In the genomic region with DNA sequence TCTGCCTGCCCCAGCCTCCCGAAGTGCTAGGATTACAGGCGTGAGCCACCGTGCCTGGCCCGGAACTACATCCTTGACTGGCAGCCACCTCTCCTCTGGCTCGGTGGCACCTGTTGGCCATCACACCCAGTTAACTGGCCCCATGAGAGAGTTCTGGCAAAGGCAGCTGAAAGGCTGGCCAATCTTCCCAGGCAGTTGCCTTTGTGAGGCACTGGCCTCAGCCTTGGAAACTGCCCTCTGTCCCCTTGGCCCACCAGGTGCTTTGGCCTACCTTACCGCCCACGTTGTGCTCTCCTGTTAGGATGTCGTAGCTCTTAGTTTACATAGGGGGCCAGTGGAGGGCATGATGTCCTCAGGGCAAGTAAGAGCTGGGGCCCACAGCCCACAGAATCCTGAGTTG, we compare ENCODE assay signal across 20 cellular contexts. TPM values are rescaled to one million over a fixed set of nuclear protein-coding genes. Genes with fewer than 3 reads are reported as not detected.
"Had no signal": no experiment of that assay in that cellular context is flagged by ENCODE, and none has a peak within 500 bp of the region (broad histone marks: within the 10 kb centered on the region; RNA-seq: fewer than 3 reads in every experiment).

No MANE protein-coding gene starts in this region.

- H3K9me3 Mint-ChIP-seq: activated CD4-positive, alpha-beta T cell treated with anti-CD3 and anti-CD28 coated beads, Interleukin-2, amount 10 ng/mL, durations not matched to agents 7 days and 5 days; activated naive CD4-positive, alpha-beta T cell treated with anti-CD3 and anti-CD28 coated beads, Interleukin-2, amount 50 U/mL, for 72 hours; activated T-cell treated with anti-CD3 and anti-CD28 coated beads, Interleukin-2, amount 50 U/mL, for 24 hours; dendritic cell treated with granulocyte-macrophage colony-stimulating factor and Interleukin-4, amounts not matched to agents 40 ng/mL and 50 ng/mL, for 4 days; naive thymus-derived CD4-positive, alpha-beta T cell had no signal

- H3K36me3 Mint-ChIP-seq: activated naive CD4-positive, alpha-beta T cell treated with anti-CD3 and anti-CD28 coated beads, Interleukin-2, amount 50 U/mL, for 72 hours; naive thymus-derived CD4-positive, alpha-beta T cell had no signal

- H3K4me3 Mint-ChIP-seq: activated CD4-positive, alpha-beta T cell treated with anti-CD3 and anti-CD28 coated beads, Interleukin-2, amount 10 ng/mL, durations not matched to agents 7 days and 5 days; activated CD8-positive, alpha-beta T cell treated with anti-CD3 and anti-CD28 coated beads, Interleukin-2, amount 10 ng/mL, durations not matched to agents 7 days and 5 days; activated T-cell treated with anti-CD3 and anti-CD28 coated beads, Interleukin-2, amount 50 U/mL, for 24 hours; dendritic cell treated with granulocyte-macrophage colony-stimulating factor and Interleukin-4, amounts not matched to agents 40 ng/mL and 50 ng/mL, for 4 days; naive thymus-derived CD4-positive, alpha-beta T cell had no signal

- H3K4me3 ChIP-seq: gastroesophageal sphincter, heart left ventricle, mucosa of descending colon, tibial nerve, vagina had no signal

- DNase-seq: activated CD4-positive, alpha-beta T cell treated with anti-CD3 and anti-CD28 coated beads, Interleukin-2, amount 10 ng/mL, durations not matched to agents 7 days and 5 days; activated CD8-positive, alpha-beta T cell treated with anti-CD3 and anti-CD28 coated beads, Interleukin-2, amount 10 ng/mL, durations not matched to agents 7 days and 5 days; activated T-cell treated with anti-CD3 and anti-CD28 coated beads, Interleukin-2, amount 50 U/mL, for 24 hours; effector CD8-positive, alpha-beta T cell; heart left ventricle; left ventricle myocardium superior; mucosa of descending colon; naive thymus-derived CD4-positive, alpha-beta T cell; stimulated activated CD4-positive, alpha-beta T cell treated with anti-CD3 and anti-CD28 coated beads, Interleukin-2, amount 100 ng/mL, for 24 hours; stimulated activated naive CD4-positive, alpha-beta T cell treated with Interleukin-2 at 50 U/mL for 16 hours; substantia nigra had no signal

- H3K27me3 Mint-ChIP-seq: activated T-cell treated with anti-CD3 and anti-CD28 coated beads, Interleukin-2, amount 50 U/mL, for 24 hours; dendritic cell treated with granulocyte-macrophage colony-stimulating factor and Interleukin-4, amounts not matched to agents 40 ng/mL and 50 ng/mL, for 4 days had no signal

- H3K36me3 ChIP-seq: gastroesophageal sphincter, heart left ventricle, neutrophil, tibial nerve, vagina had no signal

- ATAC-seq: activated CD8-positive, alpha-beta T cell treated with anti-CD3 and anti-CD28 coated beads, Interleukin-2, amount 10 ng/mL, durations not matched to agents 7 days and 5 days; activated naive CD4-positive, alpha-beta T cell treated with anti-CD3 and anti-CD28 coated beads, Interleukin-2, amount 50 U/mL, for 72 hours; esophagus mucosa; gastroesophageal sphincter; heart left ventricle; left ventricle myocardium superior; mucosa of descending colon; naive thymus-derived CD4-positive, alpha-beta T cell had no signal

- H3K27ac Mint-ChIP-seq: activated CD4-positive, alpha-beta T cell treated with anti-CD3 and anti-CD28 coated beads, Interleukin-2, amount 10 ng/mL, durations not matched to agents 7 days and 5 days; activated CD8-positive, alpha-beta T cell treated with anti-CD3 and anti-CD28 coated beads, Interleukin-2, amount 10 ng/mL, durations not matched to agents 7 days and 5 days; activated naive CD4-positive, alpha-beta T cell treated with anti-CD3 and anti-CD28 coated beads, Interleukin-2, amount 50 U/mL, for 72 hours; activated T-cell treated with anti-CD3 and anti-CD28 coated beads, Interleukin-2, amount 50 U/mL, for 24 hours; dendritic cell treated with granulocyte-macrophage colony-stimulating factor and Interleukin-4, amounts not matched to agents 40 ng/mL and 50 ng/mL, for 4 days; naive thymus-derived CD4-positive, alpha-beta T cell had no signal

- H3K27me3 ChIP-seq: neutrophil, tibial nerve, vagina had no signal

- H3K27ac ChIP-seq: gastroesophageal sphincter, heart left ventricle, neutrophil, tibial nerve, vagina had no signal

- H3K9me3 ChIP-seq: gastroesophageal sphincter, heart left ventricle, mucosa of descending colon, neutrophil, tibial nerve, vagina had no signal

RNA-seq across cellular contexts. Expression of a gene that starts 18.2 kb away (rescaled TPM):
- total RNA-seq: activated CD4-positive, alpha-beta T cell treated with anti-CD3 and anti-CD28 coated beads, Interleukin-2, amount 10 ng/mL, durations not matched to agents 7 days and 5 days; activated CD8-positive, alpha-beta T cell treated with anti-CD3 and anti-CD28 coated beads, Interleukin-2, amount 10 ng/mL, durations not matched to agents 7 days and 5 days; activated naive CD4-positive, alpha-beta T cell treated with anti-CD3 and anti-CD28 coated beads, Interleukin-2, amount 50 U/mL, for 72 hours; cerebellum; esophagus mucosa; gastroesophageal sphincter; heart left ventricle; kidney epithelial cell; left ventricle myocardium superior; mucosa of descending colon; naive thymus-derived CD4-positive, alpha-beta T cell; tibial nerve; vagina had no signal
- polyA plus RNA-seq: heart left ventricle; naive thymus-derived CD4-positive, alpha-beta T cell had no signal
